ENCODE assay signal across 8 cellular contexts in genomic region chr16:67514382-67514828, GRCh38. TPM values are rescaled to one million over a fixed set of nuclear protein-coding genes. Genes with fewer than 3 reads are reported as not detected.
DNase-seq lines count a peak whose midpoint lies in the region; ATAC-seq lines count a peak whose summit lies in the region.

No MANE protein-coding gene starts in this region.

- no peak overlapping the region for H2BK15ac ChIP-seq in mesendoderm (replicated peaks; ENCODE audit: low read depth)

- no peak overlapping the region for H3K56ac ChIP-seq in mesendoderm (ENCODE audit: low read length)

- peak; percentile 54 to 81 (median 60) for DNase-seq in NCI-H1417 (lab: John Stamatoyannopoulos, UW)
- no peak for DNase-seq in NCI-H1417 treated with DMSO at 0.1 percent for 48 hours (lab: John Stamatoyannopoulos, UW)
- peak; percentile 36 to 76 for DNase-seq in NCI-H526 (lab: John Stamatoyannopoulos, UW)
- DNase-seq in activated CD4-positive, alpha-beta T cell treated with anti-CD3 and anti-CD28 coated beads, Interleukin-2, amount 10 ng/mL, durations not matched to agents 7 days and 5 days, result peak; percentile 89
- DNase-seq in ecto neural progenitor cell (ENCODE audit: low spot score), result peak; percentile 65
- DNase-seq in mesendoderm, result peak; percentile 81
- peak; percentile 61 for DNase-seq in stimulated activated CD8-positive, alpha-beta memory T cell treated with anti-CD3 and anti-CD28 coated beads, Interleukin-7, amount 100 ng/mL, for 24 hours (ENCODE audit: low read depth)

- peaks cover 33% of the 10 kb centered on the region for H3K4me1 Mint-ChIP-seq in activated CD4-positive, alpha-beta T cell treated with anti-CD3 and anti-CD28 coated beads, Interleukin-2, amount 10 ng/mL, durations not matched to agents 7 days and 5 days

- H3K36me3 ChIP-seq in mesendoderm (ENCODE audit: control insufficient read depth, insufficient read depth, low read length), result no peaks in the 10 kb centered on the region

- H3K9ac ChIP-seq in mesendoderm (ENCODE audit: low read length), result no peak overlapping the region

- no peaks in the 10 kb centered on the region for H3K4me1 ChIP-seq in mesendoderm (ENCODE audit: control insufficient read depth, low read depth, low read length)

- peak; percentile 38 for ATAC-seq in HG02973 (IDR thresholded peaks at IDR 0.05; ENCODE audit: unreplicated experiment)

- WGBS in mesendoderm (ENCODE audit: extremely low coverage, insufficient coverage, low lambda C conversion rate), result no CpG with 5 or more reads among the region's 8 CpGs

- H3K79me2 ChIP-seq in mesendoderm (ENCODE audit: control insufficient read depth, insufficient read depth, low read length), result no peaks in the 10 kb centered on the region

- H4K5ac ChIP-seq in mesendoderm (ENCODE audit: low read length), result no peak overlapping the region

- no peak overlapping the region for H4K8ac ChIP-seq in mesendoderm (ENCODE audit: low read depth, low read length)

- H3K4ac ChIP-seq in mesendoderm (ENCODE audit: low read depth, low read length), result no peak overlapping the region

- no peak overlapping the region for H3K4me3 Mint-ChIP-seq in activated CD4-positive, alpha-beta T cell treated with anti-CD3 and anti-CD28 coated beads, Interleukin-2, amount 10 ng/mL, durations not matched to agents 7 days and 5 days

- H3K23ac ChIP-seq in mesendoderm (ENCODE audit: low read length), result no peak overlapping the region

- POLR2A ChIA-PET in activated CD4-positive, alpha-beta T cell treated with anti-CD3 and anti-CD28 coated beads, Interleukin-2, amount 10 ng/mL, durations not matched to agents 7 days and 5 days (lab: Charles Lee), result no interaction called here

- no peak overlapping the region for H3K4me2 ChIP-seq in mesendoderm (ENCODE audit: low read length)

- CTCF ChIA-PET in activated CD4-positive, alpha-beta T cell treated with anti-CD3 and anti-CD28 coated beads, Interleukin-2, amount 10 ng/mL, durations not matched to agents 7 days and 5 days (lab: Charles Lee), result interaction anchor here (0.6 to 3.9 kb wide), 25 partner anchors 9 to 254 kb away, joined by 3 to 27 read pairs (median 4); partner anchors contain the start of genes ATP6V0D1 and CTCF

- no peaks in the 10 kb centered on the region for H3K36me3 Mint-ChIP-seq in activated CD4-positive, alpha-beta T cell treated with anti-CD3 and anti-CD28 coated beads, Interleukin-2, amount 10 ng/mL, durations not matched to agents 7 days and 5 days (ENCODE audit: low read depth)

- H3K4me3 ChIP-seq in mesendoderm (ENCODE audit: low read length), result no peak overlapping the region

- H3K27ac Mint-ChIP-seq in activated CD4-positive, alpha-beta T cell treated with anti-CD3 and anti-CD28 coated beads, Interleukin-2, amount 10 ng/mL, durations not matched to agents 7 days and 5 days, result peak overlapping the region; percentile 83

- no peaks in the 10 kb centered on the region for H3K9me3 Mint-ChIP-seq in activated CD4-positive, alpha-beta T cell treated with anti-CD3 and anti-CD28 coated beads, Interleukin-2, amount 10 ng/mL, durations not matched to agents 7 days and 5 days

- no peak overlapping the region for H2BK120ac ChIP-seq in mesendoderm (ENCODE audit: low read depth, low read length)

- H2BK5ac ChIP-seq in mesendoderm (ENCODE audit: low read length), result no peak overlapping the region

- H2AK5ac ChIP-seq in mesendoderm (ENCODE audit: low read length), result no peak overlapping the region

- peaks cover 1% of the 10 kb centered on the region for H3K27me3 Mint-ChIP-seq in activated CD4-positive, alpha-beta T cell treated with anti-CD3 and anti-CD28 coated beads, Interleukin-2, amount 10 ng/mL, durations not matched to agents 7 days and 5 days

- no peaks in the 10 kb centered on the region for H3K79me1 ChIP-seq in mesendoderm (ENCODE audit: low read length)

- no peak overlapping the region for H3K27ac ChIP-seq in mesendoderm (ENCODE audit: low read depth, low read length)

- H3K27me3 ChIP-seq in mesendoderm (ENCODE audit: insufficient read depth, low read length, poor library complexity), result no peaks in the 10 kb centered on the region

- H3K18ac ChIP-seq in mesendoderm (ENCODE audit: low read length), result no peak overlapping the region

RNA-seq across cellular contexts. Expression of gene RIPOR1, which starts 14.2 kb away (rescaled TPM):
- 10 to 100 TPM; 12.8 to 15.8 TPM for total RNA-seq in activated CD4-positive, alpha-beta T cell treated with anti-CD3 and anti-CD28 coated beads, Interleukin-2, amount 10 ng/mL, durations not matched to agents 7 days and 5 days
- 5.0 TPM for polyA plus RNA-seq in mesendoderm (2013, experiment 1 of 2)
- 4.7 TPM for polyA plus RNA-seq in mesendoderm (2013, experiment 2 of 2)

RNA-seq across cellular contexts. Expression of gene AGRP, which starts 31.1 kb away (rescaled TPM):
- not detected for total RNA-seq in activated CD4-positive, alpha-beta T cell treated with anti-CD3 and anti-CD28 coated beads, Interleukin-2, amount 10 ng/mL, durations not matched to agents 7 days and 5 days
- polyA plus RNA-seq in mesendoderm (2013, experiment 1 of 2), result not detected
- not detected for polyA plus RNA-seq in mesendoderm (2013, experiment 2 of 2)

RNA-seq across cellular contexts. Expression of gene ATP6V0D1, which starts 33.4 kb away (rescaled TPM):
- total RNA-seq in activated CD4-positive, alpha-beta T cell treated with anti-CD3 and anti-CD28 coated beads, Interleukin-2, amount 10 ng/mL, durations not matched to agents 7 days and 5 days, result 10 to 100 TPM; 52.1 to 60.3 TPM
- 37.4 TPM for polyA plus RNA-seq in mesendoderm (2013, experiment 1 of 2)
- 38.6 TPM for polyA plus RNA-seq in mesendoderm (2013, experiment 2 of 2)

RNA-seq across cellular contexts. Expression of gene CTCF, which starts 47.9 kb away (rescaled TPM):
- 10 to 100 TPM; 87.1 to 98.5 TPM for total RNA-seq in activated CD4-positive, alpha-beta T cell treated with anti-CD3 and anti-CD28 coated beads, Interleukin-2, amount 10 ng/mL, durations not matched to agents 7 days and 5 days
- polyA plus RNA-seq in mesendoderm (2013, experiment 1 of 2), result 65.6 TPM
- polyA plus RNA-seq in mesendoderm (2013, experiment 2 of 2), result 66.3 TPM
